In genomic region chr11:3970101-3970500, GRCh38 we compare ENCODE assay signal across 14 cellular contexts.
DNase-seq lines count a peak whose midpoint lies in the region; ATAC-seq, FAIRE-seq and TF ChIP-seq lines count a peak whose summit lies in the region.
"Had no signal": no experiment of that assay in that cellular context is flagged by ENCODE, and none has a peak within 500 bp of the region (broad histone marks: within the 10 kb centered on the region; RNA-seq: fewer than 3 reads in every experiment).

No MANE protein-coding gene starts in this region.

- H2AFZ ChIP-seq in HepG2 (ENCODE audit: low read length): no peak overlapping the region

- H3K27me3 ChIP-seq in HepG2 (ENCODE audit: control insufficient read depth in 1 of 2, insufficient read depth in 2 of 2, low read length in 2 of 2): no peaks in the 10 kb centered on the region
- H3K27me3 ChIP-seq: colonic mucosa had no signal

- H3K9me3 ChIP-seq in HepG2 (ENCODE audit: low read length): no peaks in the 10 kb centered on the region
- H3K9me3 ChIP-seq: colonic mucosa had no signal

- peaks cover 5 to 10% of the 10 kb centered on the region in 2 experiments; a peak in 3 of 5 replicates for H3K36me3 ChIP-seq in HepG2 (replicated peaks in 1 of 2; ENCODE audit: control insufficient read depth in 1 of 2, insufficient read depth in 2 of 2, low read length in 2 of 2)
- H3K36me3 ChIP-seq: colonic mucosa had no signal

- in situ Hi-C loops in HepG2 (cut with HindIII; ENCODE audit: extremely low pct_ligation_motif_present, low pct_unique_long_range_greater_than_20kb): no loop called here

- BruUV-seq in HepG2 (replicated peaks; lab: Mats Ljungman, UMichigan): no TSS peak

- H3K9ac ChIP-seq in HepG2 (ENCODE audit: insufficient read depth, low read depth, low read length): no peak overlapping the region

- no peaks in the 10 kb centered on the region for H3K27me3 Mint-ChIP-seq in activated CD8-positive, alpha-beta T cell treated with anti-CD3 and anti-CD28 coated beads, Interleukin-2, amount 10 ng/mL, durations not matched to agents 7 days and 5 days (ENCODE audit: low read depth)
- H3K27me3 Mint-ChIP-seq in naive B cell: no peaks in the 10 kb centered on the region

- H3K4me1 ChIP-seq in HepG2 (ENCODE audit: insufficient read depth, low read length): no peaks in the 10 kb centered on the region
- H3K4me1 ChIP-seq: colonic mucosa had no signal

- CTCF ChIA-PET in activated CD8-positive, alpha-beta T cell treated with anti-CD3 and anti-CD28 coated beads, Interleukin-2, amount 10 ng/mL, durations not matched to agents 7 days and 5 days (lab: Charles Lee): interaction anchor here (0.8 to 5.2 kb wide), 8 partner anchors 11 to 129 kb away, joined by 3 to 37 read pairs (median 9); partner anchors contain the start of genes RHOG and STIM1
- CTCF ChIA-PET in HepG2 (lab: Yijun Ruan, JAX; ENCODE audit: low intra/inter-chr PET ratio, low total read pairs): no interaction called here

- peak overlapping the region; percentile 52 for H3K4me3 Mint-ChIP-seq in activated CD8-positive, alpha-beta T cell treated with anti-CD3 and anti-CD28 coated beads, Interleukin-2, amount 10 ng/mL, durations not matched to agents 7 days and 5 days
- no peak overlapping the region for H3K4me3 Mint-ChIP-seq in naive B cell
- H3K4me3 Mint-ChIP-seq: WTC11 had no signal

- no peaks in the 10 kb centered on the region for H4K20me1 ChIP-seq in HepG2 (ENCODE audit: insufficient read depth, low read length)

- intact Hi-C loops in HepG2 (cut with micrococcal nuclease; ENCODE audit: unreplicated experiment): no loop called here
- intact Hi-C loops in Right ventricle myocardium inferior (cut with DNase I): no loop called here

- no peak for TF ChIP-seq CTCF in HepG2 (CRISPR knock-in tag; IDR thresholded peaks at IDR 0.05)

- H3K9me3 Mint-ChIP-seq in activated CD8-positive, alpha-beta T cell treated with anti-CD3 and anti-CD28 coated beads, Interleukin-2, amount 10 ng/mL, durations not matched to agents 7 days and 5 days (ENCODE audit: insufficient read depth): no peaks in the 10 kb centered on the region
- H3K9me3 Mint-ChIP-seq in naive B cell: no peaks in the 10 kb centered on the region
- H3K9me3 Mint-ChIP-seq: WTC11 had no signal

- H3K79me2 ChIP-seq in HepG2 (ENCODE audit: insufficient read depth, low read length): no peaks in the 10 kb centered on the region

- H3K27ac Mint-ChIP-seq in activated CD8-positive, alpha-beta T cell treated with anti-CD3 and anti-CD28 coated beads, Interleukin-2, amount 10 ng/mL, durations not matched to agents 7 days and 5 days: peak overlapping the region; percentile 88
- H3K27ac Mint-ChIP-seq in naive B cell: peak overlapping the region in 5 of 6 donors; percentile 43 to 90 (median 77)
- H3K27ac Mint-ChIP-seq: WTC11 had no signal

- no peak overlapping the region for H3K4me2 ChIP-seq in HepG2 (ENCODE audit: low read depth, low read length)

- ATAC-seq in activated CD8-positive, alpha-beta T cell treated with anti-CD3 and anti-CD28 coated beads, Interleukin-2, amount 10 ng/mL, durations not matched to agents 7 days and 5 days: peak; percentile 37
- no peak for ATAC-seq in naive B cell (ENCODE audit: low read depth in 2 of 2)
- no peak for ATAC-seq in HepG2
- no peak for ATAC-seq in Right ventricle myocardium inferior
- ATAC-seq: WTC11 had no signal

- peaks cover 67% of the 10 kb centered on the region for H3K4me1 Mint-ChIP-seq in activated CD8-positive, alpha-beta T cell treated with anti-CD3 and anti-CD28 coated beads, Interleukin-2, amount 10 ng/mL, durations not matched to agents 7 days and 5 days (ENCODE audit: low read depth)
- H3K4me1 Mint-ChIP-seq in naive B cell: peaks cover 29 to 50% (median 48%) of the 10 kb centered on the region in 3 donors

- WGBS in HepG2 (ENCODE audit: low lambda C conversion rate): 100% methylated on average over 2 of the region's 2 CpGs

- H3K27ac ChIP-seq in HepG2 (ENCODE audit: extremely low read length, insufficient read depth, low read length): no peak overlapping the region
- H3K27ac ChIP-seq: colonic mucosa had no signal

- TF ChIP-seq EP300 in HepG2 (IDR thresholded peaks at IDR 0.05; ENCODE audit: low read depth in 2 of 2, low read length in 2 of 2) (no peak), HepG2 (CRISPR knock-in tag; IDR thresholded peaks at IDR 0.05; ENCODE audit: borderline replicate concordance) (no peak)

- H3K4me3 ChIP-seq in HepG2 (replicated peaks in 1 of 3; ENCODE audit: insufficient read depth in 1 of 3, low read depth in 2 of 3, low read length in 3 of 3): no peak overlapping the region
- H3K4me3 ChIP-seq: colonic mucosa had no signal

- no peak for TF ChIP-seq RAD21 in HepG2 (CRISPR knock-in tag; IDR thresholded peaks at IDR 0.05)

- H3K36me3 Mint-ChIP-seq in activated CD8-positive, alpha-beta T cell treated with anti-CD3 and anti-CD28 coated beads, Interleukin-2, amount 10 ng/mL, durations not matched to agents 7 days and 5 days (ENCODE audit: low read depth): peaks cover 54% of the 10 kb centered on the region
- H3K36me3 Mint-ChIP-seq in naive B cell: peaks cover 29 to 31% of the 10 kb centered on the region in 2 donors
- H3K36me3 Mint-ChIP-seq: WTC11 had no signal

- DNase-seq in stimulated activated CD4-positive, alpha-beta T cell treated with anti-CD3 and anti-CD28 coated beads, Interleukin-1b, Interleukin-23, amount 100 ng/mL, for 48 hours: peak; percentile 54
- no peak for DNase-seq in stimulated activated CD4-positive, alpha-beta T cell treated with anti-CD3 and anti-CD28 coated beads, Interleukin-2, amount 100 ng/mL, for 48 hours
- DNase-seq in activated CD8-positive, alpha-beta T cell treated with anti-CD3 and anti-CD28 coated beads, Interleukin-2, amount 10 ng/mL, durations not matched to agents 7 days and 5 days: no peak
- DNase-seq in naive B cell: no peak
- no peak for DNase-seq in HepG2 (ENCODE audit: low spot score)
- DNase-seq in kidney tubule cell (ENCODE audit: low spot score): no peak
- DNase-seq in NCI-H2029 treated with DMSO at 0.1 percent for 48 hours (lab: John Stamatoyannopoulos, UW): no peak
- DNase-seq in Right ventricle myocardium inferior (ENCODE audit: missing footprints): no peak
- DNase-seq: colonic mucosa, hypothalamus, NCI-H1930, NCI-H510A treated with DMSO at 0.1 percent for 48 hours, SHP77 had no signal

- no peak for FAIRE-seq in HepG2 (lab: Jason Lieb, UNC)

- POLR2A ChIA-PET in activated CD8-positive, alpha-beta T cell treated with anti-CD3 and anti-CD28 coated beads, Interleukin-2, amount 10 ng/mL, durations not matched to agents 7 days and 5 days (lab: Charles Lee): interaction anchor here (0.8 to 1.4 kb wide), 3 partner anchors 9 to 23 kb away, joined by 3 to 4 read pairs (median 4); no protein-coding TSS in a partner anchor
- POLR2A ChIA-PET in HepG2 (lab: Yijun Ruan, JAX): interaction anchor here (0.7 kb wide), 1 partner anchor 27 kb away, joined by 3 read pairs; no protein-coding TSS in a partner anchor

- no peak for TF ChIP-seq POLR2A in HepG2 (IDR thresholded peaks at IDR 0.05; ENCODE audit: insufficient read depth in 1 of 2, low read depth in 2 of 2, low read length in 2 of 2)

TF ChIP-seq in HepG2, 621 proteins besides CTCF, POLR2A, EP300 and RAD21 (continues in another document):
- no peak for TF ChIP-seq ZNF343 (CRISPR knock-in tag; IDR thresholded peaks at IDR 0.05)
- TF ChIP-seq CBX1 (IDR thresholded peaks at IDR 0.05; ENCODE audit: low read depth): no peak
- TF ChIP-seq ZNF362 (CRISPR knock-in tag; IDR thresholded peaks at IDR 0.05; ENCODE audit: borderline replicate concordance): no peak
- TF ChIP-seq ZNF24 (IDR thresholded peaks at IDR 0.05): no peak
- TF ChIP-seq TFAP4 (IDR thresholded peaks at IDR 0.05; ENCODE audit: borderline replicate concordance, low read depth): no peak
- no peak for TF ChIP-seq TGIF2 (CRISPR knock-in tag; IDR thresholded peaks at IDR 0.05)
- TF ChIP-seq MTF1 (CRISPR knock-in tag; IDR thresholded peaks at IDR 0.05): no peak
- TF ChIP-seq SOX5 (CRISPR knock-in tag; IDR thresholded peaks at IDR 0.05; ENCODE audit: borderline replicate concordance): no peak
